ENCODE assay signal across 8 cellular contexts in the genomic region with DNA sequence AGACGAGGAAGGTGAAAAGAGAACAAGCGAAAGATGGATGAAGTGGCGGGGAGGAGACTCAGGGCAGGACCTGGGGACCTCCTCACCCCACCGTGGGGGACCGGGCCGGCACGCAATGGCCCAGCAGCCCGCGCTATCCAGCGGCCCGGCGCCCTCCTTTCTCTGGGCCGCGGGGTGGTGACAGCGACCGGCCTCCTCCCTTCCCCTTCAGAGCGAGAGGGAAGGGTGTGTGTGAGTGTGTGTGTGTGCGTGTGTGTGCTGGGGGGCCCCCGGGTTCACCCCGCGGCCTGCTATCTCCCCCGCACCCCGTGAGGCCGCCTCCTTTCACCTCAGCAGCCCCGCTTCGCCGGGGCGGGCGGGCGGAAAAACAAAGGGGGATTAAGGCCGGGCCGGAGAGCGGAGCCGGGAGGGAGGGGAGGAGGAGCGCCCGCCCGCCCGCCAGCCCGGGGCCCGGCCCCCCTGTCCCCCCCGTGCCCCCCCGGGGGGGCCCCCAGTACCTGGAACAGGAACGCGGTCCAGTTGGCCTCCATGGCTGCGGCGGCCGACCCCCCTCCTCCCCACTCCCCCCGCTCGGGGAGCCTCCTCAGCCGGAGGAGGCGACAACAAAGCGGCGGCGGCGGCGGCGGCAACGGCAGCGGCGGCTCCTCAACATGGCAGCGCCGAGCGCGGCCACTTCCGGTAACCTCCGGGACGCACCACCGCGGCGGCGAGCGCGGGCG. TPM values are rescaled to one million over a fixed set of nuclear protein-coding genes. Genes with fewer than 3 reads are reported as not detected.
A peak's percentile ranks its signal among the peaks of the same experiment; 100 is the strongest.
DNase-seq lines count a peak whose midpoint lies in the region; ATAC-seq and TF ChIP-seq lines count a peak whose summit lies in the region.

TSS of gene VEZF1 (minus strand) at position 673 of the 719 bp plus-strand sequence. CDS start at position 530, 143 bp downstream.

- peaks cover 69% of the 10 kb centered on the region for H3K4me1 Mint-ChIP-seq in progenitor cell of endocrine pancreas (ENCODE audit: low read depth)

- intact Hi-C loops in heart right ventricle (cut with DNase I), result loop anchor here in 8 of 10 donors (2.0 to 5.0 kb wide), 4 partner anchors 33 to 95 kb away; partner anchors contain the start of gene CUEDC1 (in 2 of the 8)

- peaks cover 30% of the 10 kb centered on the region for H3F3A ChIP-seq in DOHH2 (ENCODE audit: control insufficient read depth, insufficient read depth)

- no peaks in the 10 kb centered on the region for H3K9me3 Mint-ChIP-seq in progenitor cell of endocrine pancreas (ENCODE audit: low read depth)

- peak; percentile 41 for DNase-seq in Jurkat, Clone E6-1 (ENCODE audit: low read depth, low spot score)
- DNase-seq in T follicular helper cell (ENCODE audit: low read depth), result peak; percentile 62
- DNase-seq in heart right ventricle, result peak; percentile 79 to 85
- DNase-seq in progenitor cell of endocrine pancreas (ENCODE audit: low spot score, unreplicated experiment), result peak; percentile 69
- peak; percentile 82 to 96 for DNase-seq in upper lobe of left lung

- TF ChIP-seq POLR2A in upper lobe of left lung (IDR thresholded peaks at IDR 0.05), result peak in 2 of 4 donors; percentile 8 to 55

- H3K79me2 ChIP-seq in DOHH2 (ENCODE audit: control insufficient read depth, low read length), result peaks cover 50% of the 10 kb centered on the region

- H3K4me3 Mint-ChIP-seq in progenitor cell of endocrine pancreas (ENCODE audit: low read depth), result peak within 1 kb of the TSS; percentile 88

- ATAC-seq in GM21529 (IDR thresholded peaks at IDR 0.05; ENCODE audit: unreplicated experiment) (peak; percentile 68), heart right ventricle (peak; percentile 67 to 82 (median 75)), upper lobe of left lung (ENCODE audit: low FRiP score in 2 of 2) (peak; percentile 77 to 87)

- H3K27me3 Mint-ChIP-seq in progenitor cell of endocrine pancreas, result no peaks in the 10 kb centered on the region

- WGBS in adipose tissue, 3 donors, result 0 to 1% (median 1%) methylated on average over 18 to 70 of the region's 74 CpGs
- 0 to 1% methylated on average over 60 to 72 of the region's 74 CpGs for WGBS in heart right ventricle, 2 donors
- 0% methylated on average over 12 to 30 of the region's 74 CpGs for WGBS in upper lobe of left lung, 2 donors

- peak within 1 kb of the TSS; percentile 99 for H3K4me2 ChIP-seq in DOHH2 (ENCODE audit: low read length)

- peaks cover 3% of the 10 kb centered on the region for H3K36me3 Mint-ChIP-seq in progenitor cell of endocrine pancreas (ENCODE audit: insufficient read depth)

- H3K9me2 ChIP-seq in DOHH2 (replicated peaks; ENCODE audit: control insufficient read depth, low read length), result no peaks in the 10 kb centered on the region

- peaks cover 38% of the 10 kb centered on the region for H3K36me3 ChIP-seq in DOHH2 (ENCODE audit: control insufficient read depth, low read length)
- H3K36me3 ChIP-seq in heart right ventricle, result peaks cover 0 to 20% (median under 1%) of the 10 kb centered on the region in 9 donors
- H3K36me3 ChIP-seq in upper lobe of left lung, result peaks cover 0 to under 1% (median 0%) of the 10 kb centered on the region in 4 donors

- H3K4me3 ChIP-seq in DOHH2 (ENCODE audit: low read length), result peak within 1 kb of the TSS; percentile 92
- peak within 1 kb of the TSS; percentile 80 for H3K4me3 ChIP-seq in Jurkat, Clone E6-1 (ENCODE audit: low read length)
- peak within 1 kb of the TSS; percentile 65 to 94 (median 83) for H3K4me3 ChIP-seq in heart right ventricle
- H3K4me3 ChIP-seq in upper lobe of left lung, result peak within 1 kb of the TSS; percentile 64 to 89 (median 86)

- no peaks in the 10 kb centered on the region for H3K27me3 ChIP-seq in DOHH2 (ENCODE audit: control insufficient read depth, low read length)
- H3K27me3 ChIP-seq in heart right ventricle, result no peaks in the 10 kb centered on the region
- no peaks in the 10 kb centered on the region for H3K27me3 ChIP-seq in upper lobe of left lung

- peak within 1 kb of the TSS; percentile 95 for H3K27ac Mint-ChIP-seq in progenitor cell of endocrine pancreas

- TF ChIP-seq EP300 in upper lobe of left lung (IDR thresholded peaks at IDR 0.05), result no peak

- H3K4me1 ChIP-seq in DOHH2 (ENCODE audit: control insufficient read depth, low read length), result peaks cover 36% of the 10 kb centered on the region
- H3K4me1 ChIP-seq in heart right ventricle, result peaks cover 11 to 80% (median 62%) of the 10 kb centered on the region in 9 donors
- peaks cover 42 to 53% (median 45%) of the 10 kb centered on the region in 4 donors for H3K4me1 ChIP-seq in upper lobe of left lung

- H3K9me3 ChIP-seq in DOHH2 (ENCODE audit: control insufficient read depth, insufficient read depth, low read length) (no peaks in the 10 kb centered on the region), heart right ventricle (no peaks in the 10 kb centered on the region), upper lobe of left lung (no peaks in the 10 kb centered on the region)

- peak within 1 kb of the TSS; percentile 61 for H3K27ac ChIP-seq in DOHH2 (ENCODE audit: low read depth, low read length)
- peak within 1 kb of the TSS; percentile 88 for H3K27ac ChIP-seq in adipose tissue (ENCODE audit: low read depth, low read length)
- H3K27ac ChIP-seq in heart right ventricle, result peak within 1 kb of the TSS; percentile 95 to 99 (median 98)
- H3K27ac ChIP-seq in upper lobe of left lung, result peak within 1 kb of the TSS; percentile 96 to 100 (median 98)

- H4K20me1 ChIP-seq in DOHH2 (ENCODE audit: control insufficient read depth, insufficient read depth, low read depth, low read length), result peaks cover 24% of the 10 kb centered on the region

- TF ChIP-seq CTCF in DOHH2 (IDR thresholded peaks at IDR 0.05; ENCODE audit: low read depth, low read length, poor library complexity, severe bottlenecking), result no peak
- no peak for TF ChIP-seq CTCF in heart right ventricle (IDR thresholded peaks at IDR 0.05)
- TF ChIP-seq CTCF in progenitor cell of endocrine pancreas (IDR thresholded peaks at IDR 0.05; ENCODE audit: unreplicated experiment), result no peak
- peak in 2 of 6 experiments; percentile 10 to 21 for TF ChIP-seq CTCF in upper lobe of left lung (IDR thresholded peaks at IDR 0.05)

RNA-seq across cellular contexts. Expression of gene VEZF1, which starts in this region (rescaled TPM):
- 34.4 TPM for polyA plus RNA-seq in Jurkat, Clone E6-1 (2012; ENCODE audit: insufficient read depth, insufficient read length)
- 10 to 100 TPM; 18.2 to 23.9 (median 20.8) TPM for polyA plus RNA-seq in adipose tissue
- 10 to 100 TPM; 56.2 to 81.2 (median 61.5) TPM for total RNA-seq in heart right ventricle
- 10 to 100 TPM; 17.5 to 21.7 TPM for polyA plus RNA-seq in heart right ventricle
- total RNA-seq in progenitor cell of endocrine pancreas, result 103 and 110 TPM in 2 replicates
- 10 to 100 TPM; 36.4 to 99.7 (median 72.5) TPM for total RNA-seq in upper lobe of left lung

Comparison
In these comparisons a context has a peak if more than half of its experiments do, and no peak if none do; other contexts are left out.
1. Peak in every context shown above with its lines: DNase-seq, ATAC-seq, H3K4me3 ChIP-seq and H3K27ac ChIP-seq.